ENCODE assay signal across 17 cellular contexts in the genomic region with DNA sequence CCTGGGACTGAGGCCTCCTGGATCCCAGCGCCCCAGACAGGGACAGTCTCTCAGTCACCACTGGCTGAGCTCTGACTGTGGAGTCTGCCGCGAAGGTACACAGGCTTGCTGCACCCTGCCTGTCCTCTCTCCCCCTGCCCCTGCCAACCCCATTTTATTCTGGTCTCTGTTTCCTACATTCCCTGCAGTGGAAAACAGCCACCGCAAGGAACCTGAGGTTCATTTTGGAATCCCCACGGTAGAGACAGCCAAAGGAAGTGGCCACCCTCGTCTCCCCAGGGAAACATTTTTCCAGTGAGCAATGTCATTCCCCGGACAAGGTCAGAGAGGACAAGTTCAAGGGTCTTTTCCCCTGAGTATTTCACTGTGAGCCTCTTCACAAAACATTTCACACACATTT. TPM values are rescaled to one million over a fixed set of nuclear protein-coding genes. Genes with fewer than 3 reads are reported as not detected.
DNase-seq lines count a peak whose midpoint lies in the region; ATAC-seq and TF ChIP-seq lines count a peak whose summit lies in the region.
"Had no signal": no experiment of that assay in that cellular context is flagged by ENCODE, and none has a peak within 500 bp of the region (broad histone marks: within the 10 kb centered on the region; RNA-seq: fewer than 3 reads in every experiment).

No MANE protein-coding gene starts in this region.

- no peaks in the 10 kb centered on the region for H3K9me3 ChIP-seq in breast epithelium
- H3K9me3 ChIP-seq in mammary epithelial cell (replicated peaks; ENCODE audit: insufficient read depth, low read length), result no peaks in the 10 kb centered on the region
- H3K9me3 ChIP-seq in iPS-20b (ENCODE audit: insufficient read depth, low read depth, low read length), result no peaks in the 10 kb centered on the region
- no peaks in the 10 kb centered on the region for H3K9me3 ChIP-seq in prostate gland
- H3K9me3 ChIP-seq: HAP-1 had no signal

- TF ChIP-seq CTCF in breast epithelium (IDR thresholded peaks at IDR 0.05), result peak in 1 of 3 donors; percentile 18
- TF ChIP-seq CTCF in mammary epithelial cell (conservative IDR thresholded peaks at IDR 0.05 in 1 of 2, IDR thresholded peaks at IDR 0.05 in 1 of 2; ENCODE audit: extremely low read depth in 1 of 2, insufficient read depth in 1 of 2, low read depth in 1 of 2, low read length in 2 of 2), result no peak
- TF ChIP-seq CTCF in prostate gland (IDR thresholded peaks at IDR 0.05), result no peak

- H4K20me1 ChIP-seq in mammary epithelial cell (ENCODE audit: insufficient read depth, low read length), result no peaks in the 10 kb centered on the region

- BruUV-seq in mammary epithelial cell (replicated peaks; lab: Mats Ljungman, UMichigan), result no TSS peak

- in situ Hi-C loops in mammary epithelial cell (cut with MboI; ENCODE audit: low sequenced_read_pairs in 2 of 2), result no loop called here

- no peak overlapping the region for H3K27ac Mint-ChIP-seq in effector memory CD8-positive, alpha-beta T cell
- H3K27ac Mint-ChIP-seq: activated CD4-positive, alpha-beta memory T cell treated with anti-CD3 and anti-CD28 coated beads for 36 hours had no signal

- H3K4me3 ChIP-seq in breast epithelium (no peak overlapping the region), mammary epithelial cell (replicated peaks in 1 of 3; ENCODE audit: insufficient read depth in 1 of 3, low read depth in 2 of 3, low read length in 3 of 3) (no peak overlapping the region), iPS-20b (ENCODE audit: low read length) (no peak overlapping the region), prostate gland (no peak overlapping the region)
- H3K4me3 ChIP-seq: HAP-1 had no signal

- H3K36me3 ChIP-seq in breast epithelium, result no peaks in the 10 kb centered on the region
- H3K36me3 ChIP-seq in mammary epithelial cell (ENCODE audit: insufficient read depth, low read length), result no peaks in the 10 kb centered on the region
- H3K36me3 ChIP-seq in iPS-20b (ENCODE audit: insufficient read depth, low read depth, low read length), result no peaks in the 10 kb centered on the region
- H3K36me3 ChIP-seq in prostate gland, result no peaks in the 10 kb centered on the region
- H3K36me3 ChIP-seq: HAP-1 had no signal

- H3K79me2 ChIP-seq in mammary epithelial cell (ENCODE audit: insufficient read depth, low read length), result no peaks in the 10 kb centered on the region

- H3K27ac ChIP-seq in breast epithelium (peak overlapping the region; percentile 73 to 87), mammary epithelial cell (ENCODE audit: insufficient read depth, low read depth, low read length) (no peak overlapping the region), iPS-20b (ENCODE audit: low read length) (no peak overlapping the region), prostate gland (peak overlapping the region; percentile 1 to 14)
- H3K27ac ChIP-seq: 22Rv1 had no signal

- no peak overlapping the region for H3K4me3 Mint-ChIP-seq in effector memory CD8-positive, alpha-beta T cell
- H3K4me3 Mint-ChIP-seq: activated CD4-positive, alpha-beta memory T cell treated with anti-CD3 and anti-CD28 coated beads for 36 hours; stimulated activated effector memory CD8-positive, alpha-beta T cell treated with anti-CD3 and anti-CD28 coated beads, Interleukin-12 subunit alpha, Interleukin-12 subunit beta, amount 100 ng/mL, for 72 hours had no signal

- H3K9ac ChIP-seq in mammary epithelial cell (ENCODE audit: insufficient read depth, low read length) (no peak overlapping the region), iPS-20b (ENCODE audit: low read depth, low read length) (0 out of 2 replicates have a peak overlapping the region, but pooled peaks have one; percentile 85)

- dilution Hi-C loops in mammary epithelial cell (cut with HindIII; ENCODE audit: low sequenced_read_pairs), result no loop called here

- CTCF ChIA-PET in mammary epithelial cell (lab: Charles Lee; ENCODE audit: low non-redundant PET), result no interaction called here

- peaks cover 10 to 23% of the 10 kb centered on the region in 2 donors for H3K4me1 ChIP-seq in breast epithelium
- peaks cover 22% of the 10 kb centered on the region for H3K4me1 ChIP-seq in mammary epithelial cell (ENCODE audit: insufficient read depth, low read length)
- H3K4me1 ChIP-seq in iPS-20b (ENCODE audit: insufficient read depth, low read length), result peaks cover 3% of the 10 kb centered on the region; the same call in 1 of the 2 replicates
- peaks cover 3% of the 10 kb centered on the region for H3K4me1 ChIP-seq in prostate gland (replicated peaks)
- H3K4me1 ChIP-seq: HAP-1 had no signal

- peaks cover 0 to 4% of the 10 kb centered on the region in 2 donors for H3K4me1 Mint-ChIP-seq in effector memory CD8-positive, alpha-beta T cell (ENCODE audit: low read depth in 2 of 2)
- H3K4me1 Mint-ChIP-seq: stimulated activated effector memory CD8-positive, alpha-beta T cell treated with anti-CD3 and anti-CD28 coated beads, Interleukin-12 subunit alpha, Interleukin-12 subunit beta, amount 100 ng/mL, for 72 hours had no signal

- H3K27me3 Mint-ChIP-seq in effector memory CD8-positive, alpha-beta T cell, result peaks cover 44 to 45% of the 10 kb centered on the region in 2 donors
- H3K27me3 Mint-ChIP-seq: brain had no signal

- DNase-seq in breast epithelium (ENCODE audit: low spot score in 2 of 2) (peak in 1 of 2 donors; percentile 40), mammary epithelial cell (no peak), prostate gland (ENCODE audit: low spot score) (no peak), NCI-H2196 (lab: John Stamatoyannopoulos, UW; ENCODE audit: unreplicated experiment) (no peak), germinal center (ENCODE audit: low spot score) (no peak)
- DNase-seq in activated CD4-positive, alpha-beta T cell treated with anti-CD3 and anti-CD28 coated beads, Interleukin-2, amount 50 U/mL, for 1 hour, result no peak
- no peak for DNase-seq in effector memory CD8-positive, alpha-beta T cell
- DNase-seq: activated CD4-positive, alpha-beta memory T cell treated with anti-CD3 and anti-CD28 coated beads for 36 hours; activated effector memory CD4-positive, alpha-beta T cell treated with anti-CD3 and anti-CD28 coated beads, Interleukin-2, amount 50 U/mL, for 16 hours; COR-L47; GDM1; stimulated activated CD4-positive, alpha-beta T cell treated with anti-CD3 and anti-CD28 coated beads, Interleukin-4, amount 100 ng/mL, for 24 hours had no signal

- H2AFZ ChIP-seq in mammary epithelial cell (ENCODE audit: low read depth, low read length), result no peak overlapping the region

- H3K27me3 ChIP-seq in breast epithelium (no peaks in the 10 kb centered on the region), mammary epithelial cell (ENCODE audit: insufficient read depth, low read length) (no peaks in the 10 kb centered on the region), iPS-20b (ENCODE audit: insufficient read depth, low read length) (no peaks in the 10 kb centered on the region), prostate gland (replicated peaks; ENCODE audit: insufficient read depth) (no peaks in the 10 kb centered on the region)

- intact Hi-C loops in breast epithelium (cut with DNase I; ENCODE audit: low total_unique reads) (loop anchor here (10.0 kb wide), 3 partner anchors 104 to 464 kb away; no protein-coding TSS in a partner anchor), mammary epithelial cell (cut with micrococcal nuclease) (loop anchor here (5.0 kb wide), 1 partner anchor 96 kb away; no protein-coding TSS in a partner anchor), prostate gland (cut with DNase I) (loop anchor here (5.0 kb wide), 2 partner anchors 96 to 131 kb away; no protein-coding TSS in a partner anchor)

- no peaks in the 10 kb centered on the region for H3K36me3 Mint-ChIP-seq in effector memory CD8-positive, alpha-beta T cell (ENCODE audit: insufficient read depth)
- H3K36me3 Mint-ChIP-seq: activated CD4-positive, alpha-beta memory T cell treated with anti-CD3 and anti-CD28 coated beads for 36 hours; brain; stimulated activated effector memory CD8-positive, alpha-beta T cell treated with anti-CD3 and anti-CD28 coated beads, Interleukin-12 subunit alpha, Interleukin-12 subunit beta, amount 100 ng/mL, for 72 hours had no signal

- H3K9me3 Mint-ChIP-seq in effector memory CD8-positive, alpha-beta T cell, result no peaks in the 10 kb centered on the region
- H3K9me3 Mint-ChIP-seq: activated CD4-positive, alpha-beta memory T cell treated with anti-CD3 and anti-CD28 coated beads for 36 hours; stimulated activated effector memory CD8-positive, alpha-beta T cell treated with anti-CD3 and anti-CD28 coated beads, Interleukin-12 subunit alpha, Interleukin-12 subunit beta, amount 100 ng/mL, for 72 hours had no signal

- no peak for TF ChIP-seq POLR2A in breast epithelium (IDR thresholded peaks at IDR 0.05)
- TF ChIP-seq POLR2A in prostate gland (IDR thresholded peaks at IDR 0.05), result no peak

- 36% methylated on average over 6 of the region's 7 CpGs for WGBS in mammary epithelial cell (ENCODE audit: low coverage, missing lambda C conversion rate)
- WGBS in prostate gland, result 75% methylated on average over 7 of the region's 7 CpGs

- H3K4me2 ChIP-seq in mammary epithelial cell (ENCODE audit: insufficient read depth, low read depth, low read length), result no peak overlapping the region

- no peak for ATAC-seq in effector memory CD8-positive, alpha-beta T cell (replicated peaks)
- ATAC-seq: stimulated activated effector memory CD8-positive, alpha-beta T cell treated with anti-CD3 and anti-CD28 coated beads, Interleukin-12 subunit alpha, Interleukin-12 subunit beta, amount 100 ng/mL, for 72 hours had no signal

RNA-seq across cellular contexts. Expression of gene FBXO7, which starts 56.6 kb away (rescaled TPM):
- total RNA-seq in breast epithelium (100 to 1,000 TPM in 2 of 3 donors, 10 to 100 TPM in 1; 73.7 to 119 (median 107) TPM), mammary epithelial cell (10 to 100 TPM; 67.2 to 69.0 TPM), prostate gland (100 to 1,000 TPM in 1 of 2 donors, 10 to 100 TPM in 1; 82.8 to 128 TPM)
- polyA plus RNA-seq in mammary epithelial cell, result 93.7 TPM
- 90.6 TPM for polyA minus RNA-seq in mammary epithelial cell

Comparison
In these comparisons a context has a peak if more than half of its experiments do, and no peak if none do; other contexts are left out.
1. H3K27ac ChIP-seq: peak in breast epithelium (2 of 2) and prostate gland (2 of 2); none in mammary epithelial cell (single experiment) and iPS-20b (single experiment).